16 cellular contexts compared by ENCODE assay signal in the genomic region with DNA sequence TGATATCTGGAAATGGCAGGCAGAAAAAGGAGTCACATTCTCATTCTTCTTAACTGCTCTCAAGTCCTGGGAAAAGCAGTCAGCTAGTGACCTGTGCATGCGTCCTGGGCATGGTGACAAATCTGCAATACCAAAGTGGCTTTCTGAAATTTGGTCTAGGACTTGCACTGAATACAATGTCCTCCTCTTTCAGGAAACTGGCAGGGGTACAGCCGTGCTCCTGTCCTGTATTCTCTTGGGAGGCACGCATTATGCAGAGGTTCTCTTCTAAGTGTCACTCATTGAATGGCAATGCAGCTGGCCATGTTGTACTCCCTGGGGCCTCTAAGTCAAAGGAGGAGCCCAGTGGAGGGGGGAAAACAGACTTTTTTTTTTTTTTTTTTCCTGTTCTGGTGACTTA. TPM values are rescaled to one million over a fixed set of nuclear protein-coding genes. Genes with fewer than 3 reads are reported as not detected.
DNase-seq lines count a peak whose midpoint lies in the region; ATAC-seq and TF ChIP-seq lines count a peak whose summit lies in the region.
"Had no signal": no experiment of that assay in that cellular context is flagged by ENCODE, and none has a peak within 500 bp of the region (broad histone marks: within the 10 kb centered on the region; RNA-seq: fewer than 3 reads in every experiment).

No MANE protein-coding gene starts in this region.

- H3K4me1 ChIP-seq in heart right ventricle = peaks cover 22 to 98% (median 81%) of the 10 kb centered on the region in 9 donors
- H3K4me1 ChIP-seq in psoas muscle = peaks cover 98% of the 10 kb centered on the region
- peaks cover 8 to 10% of the 10 kb centered on the region in 2 donors for H3K4me1 ChIP-seq in uterus

- TF ChIP-seq CTCF in LNCaP clone FGC (IDR thresholded peaks at IDR 0.05; ENCODE audit: control insufficient read depth, extremely low read depth, insufficient read depth) (no peak), heart right ventricle (IDR thresholded peaks at IDR 0.05) (no peak), psoas muscle (IDR thresholded peaks at IDR 0.05) (no peak), uterus (IDR thresholded peaks at IDR 0.05) (no peak)

- no peak for TF ChIP-seq POLR2A in uterus (IDR thresholded peaks at IDR 0.05)

- H3K9me3 Mint-ChIP-seq in activated T-cell treated with anti-CD3 and anti-CD28 coated beads, Interleukin-2, amount 50 U/mL, for 24 hours = no peaks in the 10 kb centered on the region
- H3K9me3 Mint-ChIP-seq in activated T-cell treated with anti-CD3 and anti-CD28 coated beads, Interleukin-2, amount 50 U/mL, for 72 hours = no peaks in the 10 kb centered on the region

- H3K9me3 ChIP-seq in heart right ventricle (no peaks in the 10 kb centered on the region), psoas muscle (no peaks in the 10 kb centered on the region), uterus (no peaks in the 10 kb centered on the region)
- H3K9me3 ChIP-seq: esophagus squamous epithelium, ovary had no signal

- intact Hi-C loops in heart right ventricle (cut with DNase I) = loop anchor here in 2 of 10 donors (10.0 kb wide), 1 partner anchor 96 kb away; the partner anchor contains the start of gene FAM222B (in 2 of the 2)
- intact Hi-C loops in psoas muscle (cut with DNase I) = no loop called here
- intact Hi-C loops in uterus (cut with DNase I; ENCODE audit: low total_unique reads) = no loop called here

- no peak for DNase-seq in activated T-cell treated with anti-CD3 and anti-CD28 coated beads, Interleukin-2, amount 50 U/mL, for 24 hours
- DNase-seq in activated T-cell treated with anti-CD3 and anti-CD28 coated beads, Interleukin-2, amount 50 U/mL, for 72 hours = no peak
- DNase-seq in LNCaP clone FGC (ENCODE audit: low read depth) (peak; percentile 84), heart right ventricle (no peak), psoas muscle (peak; percentile 39 to 80), uterus (no peak), NCI-H1930 (lab: John Stamatoyannopoulos, UW) (no peak)
- DNase-seq in stimulated activated CD4-positive, alpha-beta T cell treated with anti-CD3 and anti-CD28 coated beads, Interleukin-4, amount 100 ng/mL, for 24 hours = no peak
- DNase-seq: activated T-cell treated with anti-CD3 and anti-CD28 coated beads for 4 hours, EL, esophagus squamous epithelium, NCI-H2227 treated with DMSO at 0.1 percent for 48 hours, ovary had no signal

- no peak overlapping the region for H3K4me3 Mint-ChIP-seq in activated T-cell treated with anti-CD3 and anti-CD28 coated beads, Interleukin-2, amount 50 U/mL, for 24 hours
- peak overlapping the region in 1 of 2 donors; percentile 52 for H3K4me3 Mint-ChIP-seq in activated T-cell treated with anti-CD3 and anti-CD28 coated beads, Interleukin-2, amount 50 U/mL, for 72 hours

- H3K27ac ChIP-seq in heart right ventricle (peak overlapping the region in 7 of 10 donors; percentile 19 to 80 (median 38)), psoas muscle (peak overlapping the region; percentile 80), uterus (no peak overlapping the region)
- H3K27ac ChIP-seq: coronary artery, esophagus squamous epithelium, ovary had no signal

- ATAC-seq in activated T-cell treated with anti-CD3 and anti-CD28 coated beads, Interleukin-2, amount 50 U/mL, for 72 hours (replicated peaks in 1 of 2) = no peak
- ATAC-seq in heart right ventricle = peak in 7 of 8 donors; percentile 19 to 86 (median 64)
- peak; percentile 60 to 84 (median 78) for ATAC-seq in psoas muscle
- ATAC-seq: GM12878 had no signal

- H3K27me3 ChIP-seq in heart right ventricle (no peaks in the 10 kb centered on the region), psoas muscle (ENCODE audit: insufficient read depth in 3 of 3, low read length in 2 of 3) (no peaks in the 10 kb centered on the region), uterus (no peaks in the 10 kb centered on the region)
- H3K27me3 ChIP-seq: esophagus squamous epithelium, ovary had no signal

- H3K27ac Mint-ChIP-seq in activated T-cell treated with anti-CD3 and anti-CD28 coated beads, Interleukin-2, amount 50 U/mL, for 24 hours = peak overlapping the region; percentile 12
- no peak overlapping the region for H3K27ac Mint-ChIP-seq in activated T-cell treated with anti-CD3 and anti-CD28 coated beads, Interleukin-2, amount 50 U/mL, for 72 hours

- H3K36me3 ChIP-seq in heart right ventricle (peaks cover 0 to 48% (median 0%) of the 10 kb centered on the region in 9 donors), psoas muscle (ENCODE audit: insufficient read depth in 1 of 2, low read depth in 1 of 2) (peaks cover 0 to 4% of the 10 kb centered on the region in 2 donors), uterus (no peaks in the 10 kb centered on the region)
- H3K36me3 ChIP-seq: ovary had no signal

- 10 to 14% methylated on average over 3 of the region's 3 CpGs for WGBS in heart right ventricle, 2 donors
- WGBS in psoas muscle, 3 donors = 6 to 10% (median 6%) methylated on average over 3 of the region's 3 CpGs

- peaks cover 91% of the 10 kb centered on the region for H3K4me1 Mint-ChIP-seq in activated T-cell treated with anti-CD3 and anti-CD28 coated beads, Interleukin-2, amount 50 U/mL, for 24 hours (ENCODE audit: low read depth)
- H3K4me1 Mint-ChIP-seq in activated T-cell treated with anti-CD3 and anti-CD28 coated beads, Interleukin-2, amount 50 U/mL, for 72 hours (ENCODE audit: low read depth) = peaks cover 90% of the 10 kb centered on the region

- H3K4me3 ChIP-seq in LNCaP clone FGC (ENCODE audit: low read depth, low read length) (peak overlapping the region; percentile 27; the same call in 1 of the 2 replicates), heart right ventricle (no peak overlapping the region), psoas muscle (no peak overlapping the region), uterus (no peak overlapping the region)
- H3K4me3 ChIP-seq: coronary artery, esophagus squamous epithelium, GM12878, ovary, SK-N-MC had no signal

- peaks cover 88% of the 10 kb centered on the region for H3K36me3 Mint-ChIP-seq in activated T-cell treated with anti-CD3 and anti-CD28 coated beads, Interleukin-2, amount 50 U/mL, for 24 hours (ENCODE audit: low read depth)
- H3K36me3 Mint-ChIP-seq in activated T-cell treated with anti-CD3 and anti-CD28 coated beads, Interleukin-2, amount 50 U/mL, for 72 hours (ENCODE audit: insufficient read depth in 2 of 2) = peaks cover 6 to 37% of the 10 kb centered on the region in 2 donors

- no peaks in the 10 kb centered on the region for H3K27me3 Mint-ChIP-seq in activated T-cell treated with anti-CD3 and anti-CD28 coated beads, Interleukin-2, amount 50 U/mL, for 24 hours
- no peaks in the 10 kb centered on the region for H3K27me3 Mint-ChIP-seq in activated T-cell treated with anti-CD3 and anti-CD28 coated beads, Interleukin-2, amount 50 U/mL, for 72 hours (ENCODE audit: low read depth)

RNA-seq across cellular contexts. Expression of gene PHF12, which starts 10.6 kb away (rescaled TPM):
- total RNA-seq in activated T-cell treated with anti-CD3 and anti-CD28 coated beads, Interleukin-2, amount 50 U/mL, for 72 hours = 10 to 100 TPM; 67.7 to 81.6 TPM
- total RNA-seq in heart right ventricle (10 to 100 TPM; 18.4 to 28.0 (median 21.6) TPM), psoas muscle (10 to 100 TPM; 22.3 to 28.6 (median 24.4) TPM), uterus (10 to 100 TPM; 22.1 to 78.4 (median 55.2) TPM)
- polyA plus RNA-seq in heart right ventricle (10 to 100 TPM in 1 of 2 donors, 1 to 10 TPM in 1; 7.3 to 11.2 TPM), psoas muscle (10 to 100 TPM in 1 of 3 donors, 1 to 10 TPM in 2; 7.3 to 12.1 (median 7.7) TPM)

RNA-seq across cellular contexts. Expression of gene DHRS13, which starts 37.8 kb away (rescaled TPM):
- 10 to 100 TPM; 21.3 to 25.3 TPM for total RNA-seq in activated T-cell treated with anti-CD3 and anti-CD28 coated beads, Interleukin-2, amount 50 U/mL, for 72 hours
- total RNA-seq in heart right ventricle = 1 to 10 TPM; 1.1 to 5.6 (median 2.2) TPM
- polyA plus RNA-seq in heart right ventricle = 1 to 10 TPM; 5.4 to 5.5 TPM
- 1 to 10 TPM in 2 of 4 donors, under 1 TPM in 2; 0.48 to 2.1 (median 1.1) TPM for total RNA-seq in psoas muscle
- 1 to 10 TPM; 1.1 to 2.7 (median 1.2) TPM for polyA plus RNA-seq in psoas muscle
- 10 to 100 TPM in 3 of 4 donors, under 1 TPM in 1; 0.26 to 17.4 (median 13.6) TPM for total RNA-seq in uterus

RNA-seq across cellular contexts. Expression of gene FLOT2, which starts 43.1 kb away (rescaled TPM):
- total RNA-seq in activated T-cell treated with anti-CD3 and anti-CD28 coated beads, Interleukin-2, amount 50 U/mL, for 72 hours = 100 to 1,000 TPM; 138 to 141 TPM
- total RNA-seq in heart right ventricle (100 to 1,000 TPM in 3 of 10 donors, 10 to 100 TPM in 7; 82.8 to 159 (median 90.7) TPM), psoas muscle (10 to 100 TPM; 40.8 to 81.1 (median 43.9) TPM), uterus (100 to 1,000 TPM in 1 of 4 donors, 10 to 100 TPM in 3; 31.3 to 117 (median 37.4) TPM)
- polyA plus RNA-seq in heart right ventricle (10 to 100 TPM; 38.3 to 51.6 TPM), psoas muscle (10 to 100 TPM; 30.4 to 35.3 (median 34.0) TPM)

Comparison
In these comparisons a context has a peak if more than half of its experiments do, and no peak if none do; other contexts are left out.
1. DNase-seq: peak in LNCaP clone FGC (single experiment) and psoas muscle (2 of 2); none in activated T-cell treated with anti-CD3 and anti-CD28 coated beads, Interleukin-2, amount 50 U/mL, for 24 hours (single experiment), activated T-cell treated with anti-CD3 and anti-CD28 coated beads, Interleukin-2, amount 50 U/mL, for 72 hours (0 of 2), heart right ventricle (0 of 2), uterus (0 of 2), stimulated activated CD4-positive, alpha-beta T cell treated with anti-CD3 and anti-CD28 coated beads, Interleukin-4, amount 100 ng/mL, for 24 hours (single experiment) and NCI-H1930 (0 of 2).
2. ATAC-seq: peak in heart right ventricle (7 of 8) and psoas muscle (4 of 4); none in activated T-cell treated with anti-CD3 and anti-CD28 coated beads, Interleukin-2, amount 50 U/mL, for 72 hours (0 of 2).
3. H3K27ac ChIP-seq: peak in heart right ventricle (7 of 10) and psoas muscle (single experiment); none in uterus (0 of 2).